ENCODE assay signal across 30 cellular contexts in the genomic region with DNA sequence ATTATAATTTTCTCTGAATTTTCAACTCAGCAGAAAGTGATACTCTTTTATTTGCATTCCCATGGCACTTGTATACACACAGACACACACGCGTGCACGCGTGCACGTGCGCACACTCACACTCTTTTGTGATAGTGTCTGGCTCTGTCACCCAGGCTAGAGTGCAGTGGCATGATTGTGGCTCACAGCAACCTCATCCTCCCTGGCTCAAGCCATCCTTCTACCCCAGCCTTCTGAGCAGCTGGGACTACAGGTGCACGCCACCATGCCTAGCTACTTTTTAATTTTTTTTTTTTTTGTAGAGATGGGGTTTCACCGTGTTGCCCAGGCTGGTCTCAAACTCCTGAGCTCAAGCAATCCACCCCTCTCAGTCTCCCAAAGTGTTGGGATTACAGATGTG.
"Had no signal": no experiment of that assay in that cellular context is flagged by ENCODE, and none has a peak within 500 bp of the region (broad histone marks: within the 10 kb centered on the region; RNA-seq: fewer than 3 reads in every experiment).

No MANE protein-coding gene starts in this region.

- ATAC-seq: left lung; lower lobe of right lung; naive thymus-derived CD8-positive, alpha-beta T cell; pancreas; right cardiac atrium; sciatic nerve had no signal

- H3K27ac Mint-ChIP-seq: immature natural killer cell; naive thymus-derived CD8-positive, alpha-beta T cell; stimulated activated naive B cell treated with anti-CD40 and anti-IgM and Interleukin-4, amounts not matched to agents 10 μg/mL and 1 μg/mL and 100 μg/mL, for 72 hours; stimulated activated naive CD8-positive, alpha-beta T cell treated with anti-CD3 and anti-CD28 coated beads, Interleukin-15, Interleukin-2, amounts not matched to agents 100 ng/mL and 50 ng/mL, for 24 hours; type B pancreatic cell had no signal

- H3K4me1 Mint-ChIP-seq: immature natural killer cell, neural crest cell had no signal

- H3K4me1 ChIP-seq: left lung, lower lobe of right lung, pancreas, prostate gland, suprapubic skin, tibial nerve, uterus had no signal

- H3K27me3 ChIP-seq: left lung, pancreas, suprapubic skin, tibial nerve, uterus had no signal

- H3K9me3 ChIP-seq: lower lobe of right lung, pancreas, prostate gland, suprapubic skin, thoracic aorta, tibial nerve, uterus had no signal

- H3K4me3 ChIP-seq: left lung, lower lobe of right lung, pancreas, prostate gland, skin epidermis, suprapubic skin, thoracic aorta, tibial nerve, uterus had no signal

- H3K27me3 Mint-ChIP-seq: stimulated activated naive CD8-positive, alpha-beta T cell treated with anti-CD3 and anti-CD28 coated beads, Interleukin-15, Interleukin-2, amounts not matched to agents 100 ng/mL and 50 ng/mL, for 24 hours; type B pancreatic cell had no signal

- H3K36me3 Mint-ChIP-seq: immature natural killer cell; naive thymus-derived CD8-positive, alpha-beta T cell; stimulated activated naive B cell treated with anti-CD40 and anti-IgM and Interleukin-4, amounts not matched to agents 10 μg/mL and 1 μg/mL and 100 μg/mL, for 72 hours; type B pancreatic cell had no signal

- H3K36me3 ChIP-seq: left lung, lower lobe of right lung, pancreas, prostate gland, suprapubic skin, thoracic aorta, tibial nerve, uterus had no signal

- H3K9me3 Mint-ChIP-seq: nephron; neural crest cell; stimulated activated naive B cell treated with anti-CD40 and anti-IgM and Interleukin-4, amounts not matched to agents 10 μg/mL and 1 μg/mL and 100 μg/mL, for 72 hours; type B pancreatic cell had no signal

- H3K27ac ChIP-seq: left lung, lower lobe of right lung, pancreas, prostate gland, skin epidermis, suprapubic skin, thoracic aorta, tibial nerve, uterus had no signal

- DNase-seq: hypothalamus; immature natural killer cell; kidney; left colon; lower lobe of right lung; mammary epithelial cell; mesenchymal stem cell; naive thymus-derived CD8-positive, alpha-beta T cell; nucleus accumbens; pancreas; posterior cingulate gyrus; retina; right cardiac atrium; stimulated activated CD4-positive, alpha-beta T cell treated with anti-CD3 and anti-CD28 coated beads, Interleukin-12 subunit alpha, Interleukin-12 subunit beta, amount 100 ng/mL, for 4 hours; stimulated activated CD4-positive, alpha-beta T cell treated with anti-CD3 and anti-CD28 coated beads, Interleukin-15, amount 100 ng/mL, for 24 hours; stimulated activated CD4-positive, alpha-beta T cell treated with anti-CD3 and anti-CD28 coated beads, Interleukin-2, amount 100 ng/mL, for 24 hours; stimulated activated CD4-positive, alpha-beta T cell treated with anti-CD3 and anti-CD28 coated beads, Interleukin-4, amount 100 ng/mL, for 1 hour; stimulated activated naive B cell treated with anti-CD40 and anti-IgM and Interleukin-4, amounts not matched to agents 10 μg/mL and 1 μg/mL and 100 μg/mL, for 72 hours; uterus had no signal

- H3K4me3 Mint-ChIP-seq: immature natural killer cell; naive thymus-derived CD8-positive, alpha-beta T cell; nephron; neural crest cell; stimulated activated naive B cell treated with anti-CD40 and anti-IgM and Interleukin-4, amounts not matched to agents 10 μg/mL and 1 μg/mL and 100 μg/mL, for 72 hours; stimulated activated naive CD8-positive, alpha-beta T cell treated with anti-CD3 and anti-CD28 coated beads, Interleukin-15, Interleukin-2, amounts not matched to agents 100 ng/mL and 50 ng/mL, for 24 hours; type B pancreatic cell had no signal
